8 cellular contexts compared by ENCODE assay signal in genomic region chr2:200962821-200963128, GRCh38. TPM values are rescaled to one million over a fixed set of nuclear protein-coding genes. Genes with fewer than 3 reads are reported as not detected.
DNase-seq lines count a peak whose midpoint lies in the region; ATAC-seq lines count a peak whose summit lies in the region.

No MANE protein-coding gene starts in this region.

- peak overlapping the region; percentile 91 for H3K27ac Mint-ChIP-seq in dendritic cell treated with granulocyte-macrophage colony-stimulating factor and Interleukin-4, amounts not matched to agents 40 ng/mL and 50 ng/mL, for 4 days

- peaks cover 22% of the 10 kb centered on the region for H3K36me3 Mint-ChIP-seq in dendritic cell treated with granulocyte-macrophage colony-stimulating factor and Interleukin-4, amounts not matched to agents 40 ng/mL and 50 ng/mL, for 4 days (ENCODE audit: low read depth)

- ATAC-seq in GM21528 (IDR thresholded peaks at IDR 0.05; ENCODE audit: low FRiP score, unreplicated experiment): peak; percentile 31

- peaks cover 3% of the 10 kb centered on the region for H3K4me1 ChIP-seq in ES-I3 (ENCODE audit: insufficient read depth, low read length)
- H3K4me1 ChIP-seq in mucosa of stomach (ENCODE audit: control insufficient read depth, insufficient read depth, low read length): peaks cover 11% of the 10 kb centered on the region

- no peaks in the 10 kb centered on the region for H3K9me3 Mint-ChIP-seq in dendritic cell treated with granulocyte-macrophage colony-stimulating factor and Interleukin-4, amounts not matched to agents 40 ng/mL and 50 ng/mL, for 4 days

- no peaks in the 10 kb centered on the region for H3K27me3 Mint-ChIP-seq in dendritic cell treated with granulocyte-macrophage colony-stimulating factor and Interleukin-4, amounts not matched to agents 40 ng/mL and 50 ng/mL, for 4 days

- H3K36me3 ChIP-seq in ES-I3 (ENCODE audit: insufficient read depth, low read length) (no peaks in the 10 kb centered on the region), mucosa of stomach (ENCODE audit: control insufficient read depth, insufficient read depth, low read length) (no peaks in the 10 kb centered on the region)

- H3K4me1 Mint-ChIP-seq in dendritic cell treated with granulocyte-macrophage colony-stimulating factor and Interleukin-4, amounts not matched to agents 40 ng/mL and 50 ng/mL, for 4 days (ENCODE audit: low read depth): peaks cover 27% of the 10 kb centered on the region

- peak overlapping the region; percentile 78 for H3K9ac ChIP-seq in ES-I3 (ENCODE audit: low read depth, low read length)
- H3K9ac ChIP-seq in mucosa of stomach (ENCODE audit: low read length): peak overlapping the region; percentile 87

- H3K4me3 ChIP-seq in Jurkat, Clone E6-1 (ENCODE audit: low read length): peak overlapping the region; percentile 91
- H3K4me3 ChIP-seq in mucosa of stomach (ENCODE audit: low read length): peak overlapping the region; percentile 68

- peak overlapping the region; percentile 87 for H3K4me3 Mint-ChIP-seq in dendritic cell treated with granulocyte-macrophage colony-stimulating factor and Interleukin-4, amounts not matched to agents 40 ng/mL and 50 ng/mL, for 4 days

- H3K9me3 ChIP-seq in ES-I3 (ENCODE audit: control insufficient read depth, insufficient read depth, low read length): no peaks in the 10 kb centered on the region
- no peaks in the 10 kb centered on the region for H3K9me3 ChIP-seq in mucosa of stomach (ENCODE audit: control insufficient read depth, low read length)

- no peaks in the 10 kb centered on the region for H3K27me3 ChIP-seq in mucosa of stomach (ENCODE audit: control insufficient read depth, insufficient read depth, low read length)

- DNase-seq in Jurkat, Clone E6-1 (ENCODE audit: low read depth, low spot score): no peak
- DNase-seq in NCI-H1436 (lab: John Stamatoyannopoulos, UW): no peak
- DNase-seq in retina: no peak
- DNase-seq in midbrain (lab: John Stamatoyannopoulos, UW): no peak

- intact Hi-C loops in dendritic cell treated with granulocyte-macrophage colony-stimulating factor and Interleukin-4, amounts not matched to agents 40 ng/mL and 50 ng/mL, for 4 days (cut with micrococcal nuclease): loop anchor here (1.0 to 10.0 kb wide), 2 partner anchors 107 to 212 kb away; no protein-coding TSS in a partner anchor

RNA-seq across cellular contexts. Expression of gene ORC2, which starts 0.7 kb away (rescaled TPM):
- 41.6 TPM for polyA plus RNA-seq in Jurkat, Clone E6-1 (2012; ENCODE audit: insufficient read depth, insufficient read length)
